ENCODE assay signal across 14 cellular contexts in the genomic region with DNA sequence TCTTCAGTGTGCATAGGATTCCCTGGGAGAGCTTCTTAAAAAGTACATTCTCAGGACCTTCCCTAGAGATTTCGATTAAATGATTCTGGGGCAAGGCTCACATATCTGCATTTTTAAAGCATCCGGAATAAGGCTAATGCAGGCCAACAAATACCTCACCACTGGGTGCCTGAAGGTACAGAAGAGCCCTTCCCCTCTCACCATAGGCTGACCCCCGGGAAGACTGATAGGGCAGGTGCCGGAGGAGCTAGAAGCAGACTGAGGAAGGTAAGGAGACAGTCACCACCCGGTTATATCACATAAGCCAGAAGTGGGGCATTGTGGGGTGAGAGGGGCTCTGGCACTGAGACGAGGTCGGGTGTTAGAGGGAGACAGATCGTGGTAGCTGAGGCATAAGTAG.
DNase-seq lines count a peak whose midpoint lies in the region; ATAC-seq and TF ChIP-seq lines count a peak whose summit lies in the region.
"Had no signal": no experiment of that assay in that cellular context is flagged by ENCODE, and none has a peak within 500 bp of the region (broad histone marks: within the 10 kb centered on the region; RNA-seq: fewer than 3 reads in every experiment).

No MANE protein-coding gene starts in this region.

- H3T11ph ChIP-seq in H9 (ENCODE audit: low read length) = no peak overlapping the region

- ATAC-seq in WTC11 (peak; percentile 60), foreskin keratinocyte (no peak), GM21737 (IDR thresholded peaks at IDR 0.05; ENCODE audit: unreplicated experiment) (no peak)

- no peak overlapping the region for H2BK15ac ChIP-seq in H9 (ENCODE audit: low read depth, low read length)

- H3K27ac ChIP-seq in H9 (ENCODE audit: insufficient read length, low read depth, low read length) (no peak overlapping the region), foreskin keratinocyte (no peak overlapping the region)
- H3K27ac ChIP-seq: GM23248 had no signal

- no peaks in the 10 kb centered on the region; the same call in 1 of the 2 replicates for H3K4me1 ChIP-seq in H9 (ENCODE audit: insufficient read depth, low read length)
- H3K4me1 ChIP-seq in foreskin keratinocyte = no peaks in the 10 kb centered on the region
- H3K4me1 ChIP-seq: HAP-1 had no signal

- no peak overlapping the region for H2AFZ ChIP-seq in H9 (ENCODE audit: low read length)
- H2AFZ ChIP-seq: GM23248 had no signal

- TF ChIP-seq CTCF in H9 (conservative IDR thresholded peaks at IDR 0.05) (no peak), WTC11 (IDR thresholded peaks at IDR 0.05) (no peak), nephron progenitor cell (IDR thresholded peaks at IDR 0.05) (no peak), progenitor cell of endocrine pancreas (IDR thresholded peaks at IDR 0.05; ENCODE audit: unreplicated experiment) (no peak), foreskin keratinocyte (conservative IDR thresholded peaks at IDR 0.05) (no peak)

- H3K36me3 Mint-ChIP-seq in H9 (ENCODE audit: insufficient read depth in 1 of 3, low read depth in 3 of 3) = no peaks in the 10 kb centered on the region
- no peaks in the 10 kb centered on the region for H3K36me3 Mint-ChIP-seq in WTC11
- H3K36me3 Mint-ChIP-seq in nephron progenitor cell (ENCODE audit: low read depth) = no peaks in the 10 kb centered on the region
- no peaks in the 10 kb centered on the region for H3K36me3 Mint-ChIP-seq in progenitor cell of endocrine pancreas (ENCODE audit: insufficient read depth)
- H3K36me3 Mint-ChIP-seq: CD4-positive, alpha-beta memory T cell had no signal

- H4K91ac ChIP-seq in H9 (ENCODE audit: insufficient read length, low read depth, low read length) = no peak overlapping the region

- POLR2A ChIA-PET in WTC11 (lab: Charles Lee) = no interaction called here

- no peak overlapping the region for H3K4me3 Mint-ChIP-seq in H9
- H3K4me3 Mint-ChIP-seq in WTC11 = no peak overlapping the region
- no peak overlapping the region for H3K4me3 Mint-ChIP-seq in nephron progenitor cell
- H3K4me3 Mint-ChIP-seq in progenitor cell of endocrine pancreas (ENCODE audit: low read depth) = peak overlapping the region; percentile 25
- H3K4me3 Mint-ChIP-seq: CD4-positive, alpha-beta memory T cell had no signal

- no peak overlapping the region for H3K56ac ChIP-seq in H9 (ENCODE audit: insufficient read length, low read depth, low read length)

- H3K27me3 Mint-ChIP-seq in H9 (ENCODE audit: low read depth) (peaks cover 2% of the 10 kb centered on the region; the same call in 1 of the 2 replicates), WTC11 (ENCODE audit: low read depth) (no peaks in the 10 kb centered on the region; the same call in 1 of the 2 replicates), nephron progenitor cell (ENCODE audit: low read depth, poor library complexity) (peaks cover 15% of the 10 kb centered on the region), progenitor cell of endocrine pancreas (peaks cover 32% of the 10 kb centered on the region)

- H2BK12ac ChIP-seq in H9 (ENCODE audit: insufficient read length, low read depth, low read length) = no peak overlapping the region

- H3K79me1 ChIP-seq in H9 (ENCODE audit: insufficient read depth, low read depth, low read length, poor library complexity, severe bottlenecking) = no peaks in the 10 kb centered on the region

- DNase-seq in H9 (no peak), WTC11 (ENCODE audit: low spot score) (no peak), nephron progenitor cell (no peak), progenitor cell of endocrine pancreas (ENCODE audit: low spot score, unreplicated experiment) (no peak), GM19238 (ENCODE audit: insufficient read length, low spot score) (no peak), foreskin keratinocyte (no peak)
- DNase-seq: C1 segment of cervical spinal cord; Calu3; CD4-positive, alpha-beta memory T cell; COR-L47; GF-D8 had no signal

- H3K27ac Mint-ChIP-seq in H9 (peak overlapping the region in 1 of 3 experiments; percentile 94; a peak in 2 of 7 replicates), WTC11 (no peak overlapping the region), nephron progenitor cell (peak overlapping the region; percentile 97), progenitor cell of endocrine pancreas (peak overlapping the region; percentile 15)
- H3K27ac Mint-ChIP-seq: CD4-positive, alpha-beta memory T cell had no signal

- H3K14ac ChIP-seq in H9 (ENCODE audit: insufficient read depth, low read length) = peak overlapping the region; percentile 16; the same call in 1 of the 2 replicates

- H3K79me2 ChIP-seq in H9 (ENCODE audit: insufficient read depth, low read length) = no peaks in the 10 kb centered on the region

- no peaks in the 10 kb centered on the region for H3K9me3 Mint-ChIP-seq in H9
- H3K9me3 Mint-ChIP-seq in WTC11 = no peaks in the 10 kb centered on the region
- no peaks in the 10 kb centered on the region for H3K9me3 Mint-ChIP-seq in nephron progenitor cell
- H3K9me3 Mint-ChIP-seq in progenitor cell of endocrine pancreas (ENCODE audit: low read depth) = no peaks in the 10 kb centered on the region

- H2BK20ac ChIP-seq in H9 (ENCODE audit: low read depth, low read length, poor library complexity, severe bottlenecking) = no peak overlapping the region

- no peak overlapping the region for H2BK5ac ChIP-seq in H9 (ENCODE audit: insufficient read length, low read length)

- H3K4me1 Mint-ChIP-seq in H9 (peaks cover 25% of the 10 kb centered on the region in 2 experiments), WTC11 (peaks cover 26% of the 10 kb centered on the region), nephron progenitor cell (peaks cover 52% of the 10 kb centered on the region), progenitor cell of endocrine pancreas (ENCODE audit: low read depth) (peaks cover 18% of the 10 kb centered on the region)
- H3K4me1 Mint-ChIP-seq: CD4-positive, alpha-beta memory T cell had no signal

- H3K9ac ChIP-seq in H9 (ENCODE audit: extremely low read depth, insufficient read length, low read length) = no peak overlapping the region
- H3K9ac ChIP-seq: GM23248 had no signal

- H3K18ac ChIP-seq in H9 (ENCODE audit: insufficient read length, low read depth, low read length) = no peak overlapping the region

- H2BK120ac ChIP-seq in H9 (ENCODE audit: low read depth, low read length, poor library complexity, severe bottlenecking) = no peak overlapping the region

- H3K4ac ChIP-seq in H9 (ENCODE audit: low read depth, low read length) = no peak overlapping the region

- H3K27me3 ChIP-seq in H9 (ENCODE audit: insufficient read depth, low read length) (no peaks in the 10 kb centered on the region), foreskin keratinocyte (no peaks in the 10 kb centered on the region)

- H4K20me1 ChIP-seq in H9 (ENCODE audit: control insufficient read depth, insufficient read depth, insufficient read length) = no peaks in the 10 kb centered on the region

- H3K23ac ChIP-seq in H9 (ENCODE audit: insufficient read length, low read depth, low read length) = no peak overlapping the region

- no CpG with 5 or more reads among the region's 8 CpGs for WGBS in H9 (ENCODE audit: extremely low coverage, insufficient read length, low lambda C conversion rate)

- H2AK5ac ChIP-seq in H9 (ENCODE audit: insufficient read length, low read length) = no peak overlapping the region

- H3K23me2 ChIP-seq in H9 (ENCODE audit: insufficient read length, low read depth, low read length, poor library complexity, severe bottlenecking) = no peaks in the 10 kb centered on the region

- no peak overlapping the region for H4K8ac ChIP-seq in H9 (replicated peaks; ENCODE audit: insufficient read length, low read depth, low read length)

- H3K4me2 ChIP-seq in H9 (ENCODE audit: insufficient read depth, insufficient read length, low read length) = no peak overlapping the region

- CTCF ChIA-PET in WTC11 (lab: Charles Lee) = interaction anchor here (1.6 to 2.0 kb wide), 2 partner anchors 117 to 511 kb away, joined by 4 to 8 read pairs; no protein-coding TSS in a partner anchor

- H3K9me3 ChIP-seq in H9 (ENCODE audit: control insufficient read depth, low read depth, low read length) = no peaks in the 10 kb centered on the region
- H3K9me3 ChIP-seq: HAP-1 had no signal

- no peak overlapping the region for H4K5ac ChIP-seq in H9 (ENCODE audit: insufficient read length, low read depth, low read length)

TF ChIP-seq in WTC11, 78 proteins besides CTCF, POLR2A, EP300 and RAD21:
- no peak for TF ChIP-seq TEAD4 (CRISPR knock-in tag; IDR thresholded peaks at IDR 0.05)
- TF ChIP-seq ELF4 (CRISPR knock-in tag; IDR thresholded peaks at IDR 0.05; ENCODE audit: low read depth) = no peak
- no peak for TF ChIP-seq CREM (CRISPR knock-in tag; IDR thresholded peaks at IDR 0.05)
- TF ChIP-seq, protein P1, sequence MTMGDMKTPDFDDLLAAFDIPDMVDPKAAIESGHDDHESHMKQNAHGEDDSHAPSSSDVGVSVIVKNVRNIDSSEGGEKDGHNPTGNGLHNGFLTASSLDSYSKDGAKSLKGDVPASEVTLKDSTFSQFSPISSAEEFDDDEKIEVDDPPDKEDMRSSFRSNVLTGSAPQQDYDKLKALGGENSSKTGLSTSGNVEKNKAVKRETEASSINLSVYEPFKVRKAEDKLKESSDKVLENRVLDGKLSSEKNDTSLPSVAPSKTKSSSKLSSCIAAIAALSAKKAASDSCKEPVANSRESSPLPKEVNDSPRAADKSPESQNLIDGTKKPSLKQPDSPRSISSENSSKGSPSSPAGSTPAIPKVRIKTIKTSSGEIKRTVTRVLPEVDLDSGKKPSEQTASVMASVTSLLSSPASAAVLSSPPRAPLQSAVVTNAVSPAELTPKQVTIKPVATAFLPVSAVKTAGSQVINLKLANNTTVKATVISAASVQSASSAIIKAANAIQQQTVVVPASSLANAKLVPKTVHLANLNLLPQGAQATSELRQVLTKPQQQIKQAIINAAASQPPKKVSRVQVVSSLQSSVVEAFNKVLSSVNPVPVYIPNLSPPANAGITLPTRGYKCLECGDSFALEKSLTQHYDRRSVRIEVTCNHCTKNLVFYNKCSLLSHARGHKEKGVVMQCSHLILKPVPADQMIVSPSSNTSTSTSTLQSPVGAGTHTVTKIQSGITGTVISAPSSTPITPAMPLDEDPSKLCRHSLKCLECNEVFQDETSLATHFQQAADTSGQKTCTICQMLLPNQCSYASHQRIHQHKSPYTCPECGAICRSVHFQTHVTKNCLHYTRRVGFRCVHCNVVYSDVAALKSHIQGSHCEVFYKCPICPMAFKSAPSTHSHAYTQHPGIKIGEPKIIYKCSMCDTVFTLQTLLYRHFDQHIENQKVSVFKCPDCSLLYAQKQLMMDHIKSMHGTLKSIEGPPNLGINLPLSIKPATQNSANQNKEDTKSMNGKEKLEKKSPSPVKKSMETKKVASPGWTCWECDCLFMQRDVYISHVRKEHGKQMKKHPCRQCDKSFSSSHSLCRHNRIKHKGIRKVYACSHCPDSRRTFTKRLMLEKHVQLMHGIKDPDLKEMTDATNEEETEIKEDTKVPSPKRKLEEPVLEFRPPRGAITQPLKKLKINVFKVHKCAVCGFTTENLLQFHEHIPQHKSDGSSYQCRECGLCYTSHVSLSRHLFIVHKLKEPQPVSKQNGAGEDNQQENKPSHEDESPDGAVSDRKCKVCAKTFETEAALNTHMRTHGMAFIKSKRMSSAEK (CRISPR knock-in tag; IDR thresholded peaks at IDR 0.05; ENCODE audit: borderline replicate concordance) = no peak
- TF ChIP-seq NFATC4 (CRISPR knock-in tag; IDR thresholded peaks at IDR 0.05) = no peak
